Comparison of ENCODE assay signal across 8 cellular contexts in genomic region chr18:48975221-48975816, GRCh38. TPM values are rescaled to one million over a fixed set of nuclear protein-coding genes. Genes with fewer than 3 reads are reported as not detected.
DNase-seq lines count a peak whose midpoint lies in the region; ATAC-seq lines count a peak whose summit lies in the region.

No MANE protein-coding gene starts in this region.

- peak; percentile 3 for ATAC-seq in HG02884 (IDR thresholded peaks at IDR 0.05; ENCODE audit: unreplicated experiment)
- peak; percentile 2 to 10 for ATAC-seq in activated naive CD4-positive, alpha-beta T cell treated with anti-CD3 and anti-CD28 coated beads, Interleukin-2, amount 50 U/mL, for 72 hours
- ATAC-seq in stimulated activated naive CD8-positive, alpha-beta T cell treated with anti-CD3 and anti-CD28 coated beads, Interleukin-15, amount 100 ng/mL, for 72 hours = peak; percentile 33

- peak overlapping the region; percentile 73 for H3K4me3 ChIP-seq in iPS-18a (ENCODE audit: low read length)

- peaks cover 3% of the 10 kb centered on the region for H3K4me1 ChIP-seq in iPS-18a (ENCODE audit: control insufficient read depth, low read depth, low read length)

- H3K27ac Mint-ChIP-seq in activated naive CD4-positive, alpha-beta T cell treated with anti-CD3 and anti-CD28 coated beads, Interleukin-2, amount 50 U/mL, for 72 hours = no peak overlapping the region
- H3K27ac Mint-ChIP-seq in stimulated activated naive CD8-positive, alpha-beta T cell treated with anti-CD3 and anti-CD28 coated beads, Interleukin-15, amount 100 ng/mL, for 72 hours = no peak overlapping the region

- no peaks in the 10 kb centered on the region for H3K36me3 Mint-ChIP-seq in activated naive CD4-positive, alpha-beta T cell treated with anti-CD3 and anti-CD28 coated beads, Interleukin-2, amount 50 U/mL, for 72 hours

- H3K9ac ChIP-seq in iPS-18a (ENCODE audit: low read length) = peak overlapping the region; percentile 75

- DNase-seq in GM03348 (ENCODE audit: low spot score) = peak; percentile 58
- DNase-seq in activated naive CD4-positive, alpha-beta T cell treated with anti-CD3 and anti-CD28 coated beads, Interleukin-2, amount 50 U/mL, for 72 hours (ENCODE audit: low spot score in 2 of 2) = no peak
- no peak for DNase-seq in stimulated activated naive CD8-positive, alpha-beta T cell treated with anti-CD3 and anti-CD28 coated beads, Interleukin-15, amount 100 ng/mL, for 72 hours
- DNase-seq in NCI-H774 (lab: John Stamatoyannopoulos, UW) = no peak
- DNase-seq in central memory CD4-positive, alpha-beta T cell = no peak
- DNase-seq in HPDE6-E6E7 (ENCODE audit: extremely low spot score) = no peak

- H3K36me3 ChIP-seq in iPS-18a (ENCODE audit: control insufficient read depth, low read depth, low read length) = no peaks in the 10 kb centered on the region

- peaks cover 34% of the 10 kb centered on the region for H3K27me3 ChIP-seq in iPS-18a (ENCODE audit: control insufficient read depth, insufficient read depth, low read length)

- peaks cover 62% of the 10 kb centered on the region for H3K27me3 Mint-ChIP-seq in stimulated activated naive CD8-positive, alpha-beta T cell treated with anti-CD3 and anti-CD28 coated beads, Interleukin-15, amount 100 ng/mL, for 72 hours

- peak overlapping the region; percentile 46 to 71 for H3K4me3 Mint-ChIP-seq in stimulated activated naive CD8-positive, alpha-beta T cell treated with anti-CD3 and anti-CD28 coated beads, Interleukin-15, amount 100 ng/mL, for 72 hours

- no peaks in the 10 kb centered on the region for H3K9me3 ChIP-seq in iPS-18a (ENCODE audit: control insufficient read depth, low read depth, low read length)

- H3K9me3 Mint-ChIP-seq in activated naive CD4-positive, alpha-beta T cell treated with anti-CD3 and anti-CD28 coated beads, Interleukin-2, amount 50 U/mL, for 72 hours = no peaks in the 10 kb centered on the region
- no peaks in the 10 kb centered on the region for H3K9me3 Mint-ChIP-seq in stimulated activated naive CD8-positive, alpha-beta T cell treated with anti-CD3 and anti-CD28 coated beads, Interleukin-15, amount 100 ng/mL, for 72 hours

- no peak overlapping the region for H3K27ac ChIP-seq in iPS-18a (ENCODE audit: low read length)

- H3K4me1 Mint-ChIP-seq in stimulated activated naive CD8-positive, alpha-beta T cell treated with anti-CD3 and anti-CD28 coated beads, Interleukin-15, amount 100 ng/mL, for 72 hours = peaks cover 49% of the 10 kb centered on the region

RNA-seq across cellular contexts. Expression of gene SMAD7, which starts 24.6 kb away (rescaled TPM):
- total RNA-seq in activated naive CD4-positive, alpha-beta T cell treated with anti-CD3 and anti-CD28 coated beads, Interleukin-2, amount 50 U/mL, for 72 hours = 10 to 100 TPM; 13.4 to 14.6 TPM
